2 cellular contexts compared by ENCODE assay signal in the genomic region with DNA sequence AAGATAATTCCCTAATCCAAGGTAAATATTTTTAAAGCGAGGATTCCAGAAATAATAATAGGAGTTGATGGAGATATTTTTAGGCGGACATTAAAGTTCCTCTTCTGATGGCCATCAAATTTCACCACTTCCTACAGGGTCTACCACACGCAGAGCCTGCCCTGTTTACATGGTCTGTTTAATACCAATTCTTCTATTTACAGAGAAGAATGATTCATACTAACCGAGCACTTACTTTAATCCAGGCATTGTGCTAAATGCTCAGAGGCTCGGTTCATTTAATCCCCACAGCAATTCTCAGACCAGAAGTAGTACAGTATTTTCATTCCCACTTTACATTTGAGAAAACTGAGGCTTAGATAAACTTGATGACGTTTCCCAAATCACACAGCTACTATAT.
TF ChIP-seq lines count a peak whose summit lies in the region.

No MANE protein-coding gene starts in this region.

TF ChIP-seq in IMR-90, 13 proteins besides CTCF, POLR2A, EP300 and RAD21:
- TF ChIP-seq MXI1 (IDR thresholded peaks at IDR 0.05; ENCODE audit: borderline replicate concordance, low read depth, low read length), result no peak

TF ChIP-seq in GM23338, 12 proteins besides CTCF, POLR2A, EP300 and RAD21:
- no peak for TF ChIP-seq JUNB (IDR thresholded peaks at IDR 0.05; ENCODE audit: unreplicated experiment)
